11 cellular contexts compared by ENCODE assay signal in genomic region chr1:27350673-27351540, GRCh38. TPM values are rescaled to one million over a fixed set of nuclear protein-coding genes. Genes with fewer than 3 reads are reported as not detected.
A peak's percentile ranks its signal among the peaks of the same experiment; 100 is the strongest.
DNase-seq lines count a peak whose midpoint lies in the region; ATAC-seq and TF ChIP-seq lines count a peak whose summit lies in the region.
"Had no signal": no experiment of that assay in that cellular context is flagged by ENCODE, and none has a peak within 500 bp of the region (broad histone marks: within the 10 kb centered on the region; RNA-seq: fewer than 3 reads in every experiment).

No MANE protein-coding gene starts in this region.

- H3K4me3 Mint-ChIP-seq in glutamatergic neuron (ENCODE audit: unreplicated experiment) (peak overlapping the region; percentile 57), nephron (peak overlapping the region; percentile 74 to 80 (median 74))

- no peaks in the 10 kb centered on the region for H3K9me3 Mint-ChIP-seq in glutamatergic neuron (ENCODE audit: unreplicated experiment)
- H3K9me3 Mint-ChIP-seq in nephron = no peaks in the 10 kb centered on the region
- H3K9me3 Mint-ChIP-seq: naive B cell had no signal

- H3K27me3 Mint-ChIP-seq in glutamatergic neuron (ENCODE audit: unreplicated experiment) (peaks cover 2% of the 10 kb centered on the region), nephron (ENCODE audit: low read depth) (peaks cover 29% of the 10 kb centered on the region)
- H3K27me3 Mint-ChIP-seq: naive B cell had no signal

- H3K27ac Mint-ChIP-seq in glutamatergic neuron (ENCODE audit: unreplicated experiment) (no peak overlapping the region), nephron (peak overlapping the region in 1 of 3 experiments; percentile 44)
- H3K27ac Mint-ChIP-seq: naive B cell had no signal

- H3K4me1 Mint-ChIP-seq in glutamatergic neuron (ENCODE audit: low read depth, unreplicated experiment) (no peaks in the 10 kb centered on the region), nephron (no peaks in the 10 kb centered on the region)

- intact Hi-C loops in Right ventricle myocardium inferior (cut with DNase I) (no loop called here), cardiac septum (cut with DNase I) (no loop called here)

- no peaks in the 10 kb centered on the region for H3K36me3 Mint-ChIP-seq in glutamatergic neuron (ENCODE audit: unreplicated experiment)
- peaks cover 5% of the 10 kb centered on the region for H3K36me3 Mint-ChIP-seq in nephron (ENCODE audit: low read depth)

- no peak for TF ChIP-seq CTCF in glutamatergic neuron (IDR thresholded peaks at IDR 0.05; ENCODE audit: partially characterized antibody, unreplicated experiment)
- TF ChIP-seq CTCF in nephron (IDR thresholded peaks at IDR 0.05; ENCODE audit: unreplicated experiment in 3 of 3) = no peak

- ATAC-seq in Right ventricle myocardium inferior = peak; percentile 45
- no peak for ATAC-seq in HG02870 (IDR thresholded peaks at IDR 0.05; ENCODE audit: unreplicated experiment)
- ATAC-seq in GM21515 (IDR thresholded peaks at IDR 0.05; ENCODE audit: unreplicated experiment) = no peak
- ATAC-seq in GM19455 (IDR thresholded peaks at IDR 0.05; ENCODE audit: unreplicated experiment) = no peak

- peak; percentile 86 for DNase-seq in Right ventricle myocardium inferior (ENCODE audit: missing footprints)
- no peak for DNase-seq in cardiac septum (ENCODE audit: low spot score)
- peak; percentile 82 for DNase-seq in glutamatergic neuron
- no peak for DNase-seq in activated CD4-positive, alpha-beta T cell treated with anti-CD3 and anti-CD28 coated beads, Interleukin-2, amount 50 U/mL, for 4 hours
- DNase-seq: naive B cell, NCI-H2171 had no signal

RNA-seq across cellular contexts. Expression of gene SYTL1, which starts 9.1 kb away (rescaled TPM):
- total RNA-seq in Right ventricle myocardium inferior (0.78 TPM), cardiac septum (0.65 TPM), glutamatergic neuron (ENCODE audit: unreplicated experiment) (3.2 TPM)

RNA-seq across cellular contexts. Expression of gene MAP3K6, which starts 15.9 kb away (rescaled TPM):
- total RNA-seq in Right ventricle myocardium inferior (51.3 TPM), cardiac septum (53.1 TPM), glutamatergic neuron (ENCODE audit: unreplicated experiment) (10.0 TPM)

RNA-seq across cellular contexts. Expression of gene FCN3, which starts 23.7 kb away (rescaled TPM):
- total RNA-seq in Right ventricle myocardium inferior (20.7 TPM), cardiac septum (32.2 TPM), glutamatergic neuron (ENCODE audit: unreplicated experiment) (not detected)
- total RNA-seq: T-helper 1 cell treated with Interleukin-12 subunit alpha and Interleukin-12 subunit beta and Interleukin-4 antibody, amounts not matched to agents 30 ng/mL and 1 ng/mL, for 36 hours had no signal

RNA-seq across cellular contexts. Expression of gene TMEM222, which starts 28.9 kb away (rescaled TPM):
- total RNA-seq in Right ventricle myocardium inferior (17.9 TPM), cardiac septum (26.8 TPM), glutamatergic neuron (ENCODE audit: unreplicated experiment) (50.0 TPM)

RNA-seq across cellular contexts. Expression of gene CD164L2, which starts 32.2 kb away (rescaled TPM):
- not detected for total RNA-seq in Right ventricle myocardium inferior
- not detected for total RNA-seq in cardiac septum
- not detected for total RNA-seq in glutamatergic neuron (ENCODE audit: unreplicated experiment)
- total RNA-seq: T-helper 1 cell treated with Interleukin-12 subunit alpha and Interleukin-12 subunit beta and Interleukin-4 antibody, amounts not matched to agents 30 ng/mL and 1 ng/mL, for 36 hours had no signal

Comparison
In these comparisons a context has a peak if more than half of its experiments do, and no peak if none do; other contexts are left out.
1. DNase-seq: peak in Right ventricle myocardium inferior (single experiment) and glutamatergic neuron (single experiment); none in cardiac septum (single experiment) and activated CD4-positive, alpha-beta T cell treated with anti-CD3 and anti-CD28 coated beads, Interleukin-2, amount 50 U/mL, for 4 hours (0 of 2).
2. RNA of gene FCN3, which starts 23.7 kb away (total RNA-seq): 32.2 TPM in cardiac septum (single experiment) and 20.7 TPM in Right ventricle myocardium inferior (single experiment); not detected in glutamatergic neuron (single experiment); every median in the first group is over 10 times any median in the second.